Comparison of ENCODE assay signal across 28 cellular contexts in the genomic region with DNA sequence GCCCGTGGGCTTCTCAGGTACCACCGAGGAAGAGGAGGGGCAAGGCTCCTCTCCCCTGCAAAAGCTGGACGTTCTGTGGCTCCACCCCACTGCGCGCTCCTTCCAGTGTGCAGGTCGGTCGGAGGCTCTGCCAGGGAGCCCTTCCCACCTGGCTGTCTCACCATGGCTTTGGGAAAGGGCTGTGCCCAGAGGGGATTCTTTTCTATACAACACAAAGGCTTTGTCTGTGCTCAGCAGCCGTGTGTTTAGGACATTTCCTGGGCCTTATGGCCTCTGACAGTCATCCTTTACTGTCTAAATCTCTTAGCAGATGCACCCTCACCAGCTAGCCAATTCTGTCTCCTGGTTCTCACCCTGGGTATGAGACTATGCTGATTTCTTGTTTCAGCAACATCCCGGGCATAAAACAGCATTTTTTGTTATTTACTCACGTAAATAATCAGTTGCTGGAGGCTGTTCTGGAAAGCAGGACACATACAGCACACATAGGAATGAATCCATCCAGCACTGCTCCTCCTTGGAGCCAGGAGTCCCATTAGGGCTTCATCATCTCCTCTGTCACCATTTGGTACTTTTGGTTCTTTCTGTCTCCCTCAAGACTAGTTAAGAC. TPM values are rescaled to one million over a fixed set of nuclear protein-coding genes. Genes with fewer than 3 reads are reported as not detected.
A peak's percentile ranks its signal among the peaks of the same experiment; 100 is the strongest.
DNase-seq lines count a peak whose midpoint lies in the region; ATAC-seq, FAIRE-seq and TF ChIP-seq lines count a peak whose summit lies in the region.
"Had no signal": no experiment of that assay in that cellular context is flagged by ENCODE, and none has a peak within 500 bp of the region (broad histone marks: within the 10 kb centered on the region; RNA-seq: fewer than 3 reads in every experiment).

No MANE protein-coding gene starts in this region.

- no peak overlapping the region for H3K27ac Mint-ChIP-seq in Calu3 (ENCODE audit: unreplicated experiment)
- H3K27ac Mint-ChIP-seq: CD4-positive, alpha-beta memory T cell; natural killer cell; stimulated activated naive B cell treated with anti-CD40 and anti-IgM and Interleukin-4, amounts not matched to agents 10 μg/mL and 1 μg/mL and 100 μg/mL, for 72 hours had no signal

- no peak overlapping the region for H3K4ac ChIP-seq in mesenchymal stem cell (ENCODE audit: low read depth in 1 of 2, low read length in 2 of 2)

- H3K9me3 ChIP-seq in adipocyte (ENCODE audit: control insufficient read depth, low read length), result no peaks in the 10 kb centered on the region
- no peaks in the 10 kb centered on the region for H3K9me3 ChIP-seq in mesenchymal stem cell (ENCODE audit: control insufficient read depth, low read length)
- no peaks in the 10 kb centered on the region for H3K9me3 ChIP-seq in hepatocyte (ENCODE audit: low read depth)
- H3K9me3 ChIP-seq: thoracic aorta had no signal

- H3K18ac ChIP-seq in mesenchymal stem cell (ENCODE audit: low read depth in 1 of 2, low read length in 2 of 2), result peak overlapping the region in 1 of 2 experiments; percentile 12

- H3K27me3 Mint-ChIP-seq in Calu3 (ENCODE audit: unreplicated experiment), result no peaks in the 10 kb centered on the region
- H3K27me3 Mint-ChIP-seq: CD4-positive, alpha-beta memory T cell had no signal

- H3K27me3 ChIP-seq in adipocyte (replicated peaks; ENCODE audit: control insufficient read depth, insufficient read depth, low read length), result no peaks in the 10 kb centered on the region
- peaks cover 0 to 11% of the 10 kb centered on the region in 2 experiments for H3K27me3 ChIP-seq in mesenchymal stem cell (ENCODE audit: control insufficient read depth in 1 of 2, insufficient read depth in 1 of 2, low read length in 2 of 2)
- H3K27me3 ChIP-seq in hepatocyte, result no peaks in the 10 kb centered on the region

- H3K4me3 ChIP-seq in AG10803 (ENCODE audit: low read length) (no peak overlapping the region), adipocyte (ENCODE audit: low read length) (no peak overlapping the region), mesenchymal stem cell (ENCODE audit: insufficient read depth in 1 of 2, low read depth in 1 of 2, low read length in 2 of 2) (no peak overlapping the region), hepatocyte (no peak overlapping the region)
- H3K4me3 ChIP-seq: PC-9, thoracic aorta had no signal

- H2BK5ac ChIP-seq in mesenchymal stem cell (ENCODE audit: low read depth, low read length, poor library complexity, severe bottlenecking), result no peak overlapping the region

- H3K4me2 ChIP-seq in mesenchymal stem cell (ENCODE audit: low read length, poor library complexity, severe bottlenecking) (no peak overlapping the region), hepatocyte (no peak overlapping the region)
- H3K4me2 ChIP-seq: PC-9 had no signal

- DNase-seq in AG10803 (ENCODE audit: low read depth) (peak; percentile 62), GM19239 (ENCODE audit: insufficient read length, low spot score) (no peak), adipocyte (ENCODE audit: low read depth) (peak; percentile 24), mesenchymal stem cell (no peak), NCI-H526 treated with DMSO at 0.1 percent for 48 hours (lab: John Stamatoyannopoulos, UW) (no peak), hepatocyte (ENCODE audit: low spot score) (no peak), Calu3 (no peak)
- DNase-seq: activated CD4-positive, alpha-beta T cell treated with anti-CD3 and anti-CD28 coated beads, Interleukin-2, amount 50 U/mL, for 1 hour; activated CD8-positive, alpha-beta memory T cell treated with anti-CD3 and anti-CD28 coated beads, Interleukin-2, amount 50 U/mL, for 4 hours; activated effector memory CD4-positive, alpha-beta T cell treated with anti-CD3 and anti-CD28 coated beads, Interleukin-2, amount 50 U/mL, for 16 hours; CD4-positive, alpha-beta memory T cell; DMS53; HCEC 1CT; Kasumi-1; natural killer cell; NCI-H1105 treated with DMSO at 0.1 percent for 48 hours; PC-9; stimulated activated naive B cell treated with anti-CD40 and anti-IgM and Interleukin-4, amounts not matched to agents 10 μg/mL and 1 μg/mL and 100 μg/mL, for 72 hours; WERI-Rb-1 had no signal

- CTCF ChIA-PET in Calu3 (lab: Charles Lee), result interaction anchor here (1.0 kb wide), 1 partner anchor 10 kb away, joined by 3 read pairs; no protein-coding TSS in a partner anchor

- TF ChIP-seq CTCF in AG10803 (conservative IDR thresholded peaks at IDR 0.05; ENCODE audit: low read length), result no peak
- no peak for TF ChIP-seq CTCF in hepatocyte (IDR thresholded peaks at IDR 0.05; ENCODE audit: poor library complexity)
- no peak for TF ChIP-seq CTCF in Calu3 (IDR thresholded peaks at IDR 0.05; ENCODE audit: unreplicated experiment)

- H2AK5ac ChIP-seq in mesenchymal stem cell (ENCODE audit: low read length, severe bottlenecking), result peak overlapping the region; percentile 76

- H3K14ac ChIP-seq in mesenchymal stem cell (ENCODE audit: low read length in 2 of 2), result no peak overlapping the region

- H3K9ac ChIP-seq in adipocyte (ENCODE audit: low read length), result no peak overlapping the region
- H3K9ac ChIP-seq in mesenchymal stem cell (ENCODE audit: low read length), result no peak overlapping the region

- H3K4me1 ChIP-seq in adipocyte (ENCODE audit: control insufficient read depth, insufficient read depth, low read length) (no peaks in the 10 kb centered on the region), mesenchymal stem cell (ENCODE audit: control insufficient read depth, insufficient read depth, low read depth, low read length) (peaks cover 9% of the 10 kb centered on the region), hepatocyte (ENCODE audit: insufficient read depth) (peaks cover 5% of the 10 kb centered on the region)

- no peak overlapping the region for H2BK15ac ChIP-seq in mesenchymal stem cell (ENCODE audit: low read depth, poor library complexity, severe bottlenecking)

- WGBS in mesenchymal stem cell, result 86% methylated on average over 10 of the region's 10 CpGs
- 91% methylated on average over 10 of the region's 10 CpGs for WGBS in hepatocyte (ENCODE audit: low lambda C conversion rate, missing lambda C conversion rate)

- peak; percentile 86 for FAIRE-seq in GM19239 (lab: Jason Lieb, UNC)

- H3K27ac ChIP-seq in mesenchymal stem cell (ENCODE audit: low read length, poor library complexity, severe bottlenecking) (peak overlapping the region; percentile 89), hepatocyte (no peak overlapping the region)
- H3K27ac ChIP-seq: PC-9, thoracic aorta, WERI-Rb-1 had no signal

- H3K79me1 ChIP-seq in mesenchymal stem cell (replicated peaks; ENCODE audit: low read length, poor library complexity, severe bottlenecking), result peaks cover 2% of the 10 kb centered on the region

- no peaks in the 10 kb centered on the region for H3K9me3 Mint-ChIP-seq in Calu3 (ENCODE audit: low read depth, unreplicated experiment)
- H3K9me3 Mint-ChIP-seq: CD4-positive, alpha-beta memory T cell; natural killer cell had no signal

- no peak overlapping the region for H4K91ac ChIP-seq in mesenchymal stem cell (ENCODE audit: low read length)

- peak overlapping the region; percentile 15 for H4K8ac ChIP-seq in mesenchymal stem cell (ENCODE audit: low read length)

- ATAC-seq in HG02678 (IDR thresholded peaks at IDR 0.05; ENCODE audit: unreplicated experiment), result no peak
- ATAC-seq: natural killer cell; stimulated activated naive B cell treated with anti-CD40 and anti-IgM and Interleukin-4, amounts not matched to agents 10 μg/mL and 1 μg/mL and 100 μg/mL, for 72 hours had no signal

- no peaks in the 10 kb centered on the region for H4K20me1 ChIP-seq in hepatocyte (ENCODE audit: insufficient read depth, poor library complexity, severe bottlenecking)

- no peaks in the 10 kb centered on the region for H3K79me2 ChIP-seq in hepatocyte

- no peaks in the 10 kb centered on the region for H3K36me3 Mint-ChIP-seq in Calu3 (ENCODE audit: insufficient read depth, unreplicated experiment)
- H3K36me3 Mint-ChIP-seq: CD4-positive, alpha-beta memory T cell; natural killer cell had no signal

- no peak overlapping the region for H2AFZ ChIP-seq in mesenchymal stem cell (ENCODE audit: low read depth, low read length)
- H2AFZ ChIP-seq in hepatocyte, result no peak overlapping the region
- H2AFZ ChIP-seq: PC-9 had no signal

- intact Hi-C loops in Calu3 (cut with micrococcal nuclease; ENCODE audit: unreplicated experiment), result no loop called here

- no TSS peak for BruUV-seq in Calu3 (replicated peaks; lab: Mats Ljungman, UMichigan)

- H3K36me3 ChIP-seq in adipocyte (ENCODE audit: control insufficient read depth, insufficient read depth, low read length, severe bottlenecking) (no peaks in the 10 kb centered on the region), mesenchymal stem cell (ENCODE audit: control insufficient read depth in 1 of 2, insufficient read depth in 2 of 2, low read depth in 1 of 2, low read length in 2 of 2) (no peaks in the 10 kb centered on the region), hepatocyte (replicated peaks; ENCODE audit: insufficient read depth, low read depth) (no peaks in the 10 kb centered on the region)
- H3K36me3 ChIP-seq: thoracic aorta, WERI-Rb-1 had no signal

- no peak overlapping the region for H2BK12ac ChIP-seq in mesenchymal stem cell (ENCODE audit: low read length in 2 of 2)

- no peak overlapping the region for H3K23ac ChIP-seq in mesenchymal stem cell (ENCODE audit: low read length in 2 of 2)

- H3K4me3 Mint-ChIP-seq in Calu3 (ENCODE audit: low read depth, unreplicated experiment), result no peak overlapping the region
- H3K4me3 Mint-ChIP-seq: CD4-positive, alpha-beta memory T cell; natural killer cell; stimulated activated naive B cell treated with anti-CD40 and anti-IgM and Interleukin-4, amounts not matched to agents 10 μg/mL and 1 μg/mL and 100 μg/mL, for 72 hours had no signal

- no peaks in the 10 kb centered on the region for H3K9me2 ChIP-seq in hepatocyte (replicated peaks; ENCODE audit: insufficient read depth)

- H2BK120ac ChIP-seq in mesenchymal stem cell (ENCODE audit: low read depth, low read length), result no peak overlapping the region

- H3K4me1 Mint-ChIP-seq in Calu3 (ENCODE audit: low read depth, unreplicated experiment), result peaks cover 7% of the 10 kb centered on the region
- H3K4me1 Mint-ChIP-seq: CD4-positive, alpha-beta memory T cell; natural killer cell had no signal

RNA-seq across cellular contexts. Expression of gene ATXN3L, which starts 20.4 kb away (rescaled TPM):
- not detected for polyA plus RNA-seq in mesenchymal stem cell (2013, experiment 1 of 2)
- not detected for polyA plus RNA-seq in mesenchymal stem cell (2013, experiment 2 of 2)
- total RNA-seq in hepatocyte (not detected in 2 replicates), Calu3 (2022) (not detected in 2 replicates)
- not detected in 2 replicates for polyA plus RNA-seq in hepatocyte
- total RNA-seq: CD4-positive, alpha-beta memory T cell; dermis blood vessel endothelial cell; epithelial cell of proximal tubule; glomerular endothelial cell; natural killer cell; PC-9; posterior vena cava; SK-MEL-5; T-helper 2 cell treated with Interferon-gamma antibody and Interleukin-4, amounts not matched to agents 100 ng/mL and 5 ng/mL, for 36 hours; thoracic aorta had no signal
- polyA plus RNA-seq: adipose tissue; CD4-positive, alpha-beta memory T cell had no signal

Comparison
In these comparisons a context has a peak if more than half of its experiments do, and no peak if none do; other contexts are left out.
1. DNase-seq: peak in AG10803 (single experiment) and adipocyte (single experiment); none in GM19239 (single experiment), mesenchymal stem cell (single experiment), NCI-H526 treated with DMSO at 0.1 percent for 48 hours (single experiment), hepatocyte (single experiment) and Calu3 (single experiment).